In the genomic region with DNA sequence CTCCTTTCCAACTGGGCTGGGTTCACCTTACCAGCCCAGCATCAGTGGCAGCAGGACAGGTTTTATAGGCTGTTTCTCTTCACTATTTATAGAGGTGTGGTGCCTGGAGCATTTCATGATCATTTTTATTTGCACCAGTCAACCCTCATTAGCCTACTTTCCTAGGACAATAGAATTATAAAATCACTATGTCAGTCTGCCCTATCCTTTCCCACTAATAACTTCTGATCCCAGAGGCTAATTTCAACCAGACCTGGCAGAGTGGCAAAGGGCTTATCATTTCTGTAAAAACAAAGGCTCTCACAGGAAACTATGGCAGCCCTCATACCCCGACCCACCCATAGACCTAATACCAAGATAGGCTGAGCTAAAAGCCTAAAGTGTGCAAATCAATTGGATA, we compare ENCODE assay signal across 25 cellular contexts.
"Had no signal": no experiment of that assay in that cellular context is flagged by ENCODE, and none has a peak within 500 bp of the region (broad histone marks: within the 10 kb centered on the region; RNA-seq: fewer than 3 reads in every experiment).

No MANE protein-coding gene starts in this region.

- H3K27ac Mint-ChIP-seq: activated naive CD4-positive, alpha-beta T cell treated with anti-CD3 and anti-CD28 coated beads, Interleukin-2, amount 10 ng/mL, durations not matched to agents 7 days and 5 days; dendritic cell treated with granulocyte-macrophage colony-stimulating factor and Interleukin-4, amounts not matched to agents 40 ng/mL and 50 ng/mL, for 4 days; endodermal cell; memory B cell; naive thymus-derived CD8-positive, alpha-beta T cell had no signal

- H3K4me3 ChIP-seq: ascending aorta, esophagus muscularis mucosa, heart right ventricle, right atrium auricular region, suprapubic skin, tibial artery, upper lobe of right lung had no signal

- H3K27ac ChIP-seq: ascending aorta, brain microvascular endothelial cell, esophagus muscularis mucosa, foreskin keratinocyte, heart right ventricle, parathyroid adenoma, right atrium auricular region, suprapubic skin, tibial artery, upper lobe of right lung had no signal

- H3K4me3 Mint-ChIP-seq: activated naive CD4-positive, alpha-beta T cell treated with anti-CD3 and anti-CD28 coated beads, Interleukin-2, amount 10 ng/mL, durations not matched to agents 7 days and 5 days; activated naive CD8-positive, alpha-beta T cell treated with anti-CD3 and anti-CD28 coated beads, Interleukin-2, amount 10 ng/mL, durations not matched to agents 7 days and 5 days; dendritic cell treated with granulocyte-macrophage colony-stimulating factor and Interleukin-4, amounts not matched to agents 40 ng/mL and 50 ng/mL, for 4 days; endodermal cell; memory B cell; naive thymus-derived CD8-positive, alpha-beta T cell; neural crest cell had no signal

- H3K9me3 ChIP-seq: ascending aorta, esophagus muscularis mucosa, right atrium auricular region, suprapubic skin, tibial artery, upper lobe of right lung had no signal

- DNase-seq: activated CD4-positive, alpha-beta T cell treated with anti-CD3 and anti-CD28 coated beads for 4 hours; activated CD4-positive, alpha-beta T cell treated with anti-CD3 and anti-CD28 coated beads, Interleukin-2, amount 50 U/mL, for 4 hours; activated CD8-positive, alpha-beta memory T cell treated with anti-CD3 and anti-CD28 coated beads for 24 hours; activated effector memory CD4-positive, alpha-beta T cell treated with anti-CD3 and anti-CD28 coated beads, Interleukin-2, amount 50 U/mL, for 16 hours; activated naive CD4-positive, alpha-beta T cell treated with anti-CD3 and anti-CD28 coated beads, Interleukin-2, amount 10 ng/mL, durations not matched to agents 7 days and 5 days; activated naive CD8-positive, alpha-beta T cell treated with anti-CD3 and anti-CD28 coated beads, Interleukin-2, amount 10 ng/mL, durations not matched to agents 7 days and 5 days; brain microvascular endothelial cell; caudate nucleus; endodermal cell; heart right ventricle; naive thymus-derived CD8-positive, alpha-beta T cell; nucleus accumbens; stimulated activated CD4-positive, alpha-beta T cell treated with anti-CD3 and anti-CD28 coated beads, Interleukin-15, amount 100 ng/mL, for 24 hours; stimulated activated naive CD4-positive, alpha-beta T cell; tibial artery; upper lobe of right lung had no signal

- H2AFZ ChIP-seq: parathyroid adenoma had no signal

- H3K79me2 ChIP-seq: parathyroid adenoma had no signal

- H3K36me3 Mint-ChIP-seq: activated naive CD4-positive, alpha-beta T cell treated with anti-CD3 and anti-CD28 coated beads, Interleukin-2, amount 10 ng/mL, durations not matched to agents 7 days and 5 days; activated naive CD8-positive, alpha-beta T cell treated with anti-CD3 and anti-CD28 coated beads, Interleukin-2, amount 10 ng/mL, durations not matched to agents 7 days and 5 days; memory B cell; naive thymus-derived CD8-positive, alpha-beta T cell had no signal

- H3K27me3 ChIP-seq: ascending aorta, brain microvascular endothelial cell, esophagus muscularis mucosa, foreskin keratinocyte, heart right ventricle, right atrium auricular region, suprapubic skin, tibial artery, upper lobe of right lung had no signal

- H3K36me3 ChIP-seq: ascending aorta, brain microvascular endothelial cell, esophagus muscularis mucosa, heart right ventricle, right atrium auricular region, suprapubic skin, tibial artery, upper lobe of right lung had no signal

- ATAC-seq: foreskin keratinocyte; heart right ventricle; naive thymus-derived CD8-positive, alpha-beta T cell; upper lobe of right lung had no signal

- H3K9me3 Mint-ChIP-seq: activated naive CD4-positive, alpha-beta T cell treated with anti-CD3 and anti-CD28 coated beads, Interleukin-2, amount 10 ng/mL, durations not matched to agents 7 days and 5 days; activated naive CD8-positive, alpha-beta T cell treated with anti-CD3 and anti-CD28 coated beads, Interleukin-2, amount 10 ng/mL, durations not matched to agents 7 days and 5 days; dendritic cell treated with granulocyte-macrophage colony-stimulating factor and Interleukin-4, amounts not matched to agents 40 ng/mL and 50 ng/mL, for 4 days; endodermal cell; neural crest cell had no signal

- H3K27me3 Mint-ChIP-seq: activated naive CD4-positive, alpha-beta T cell treated with anti-CD3 and anti-CD28 coated beads, Interleukin-2, amount 10 ng/mL, durations not matched to agents 7 days and 5 days; activated naive CD8-positive, alpha-beta T cell treated with anti-CD3 and anti-CD28 coated beads, Interleukin-2, amount 10 ng/mL, durations not matched to agents 7 days and 5 days; dendritic cell treated with granulocyte-macrophage colony-stimulating factor and Interleukin-4, amounts not matched to agents 40 ng/mL and 50 ng/mL, for 4 days; memory B cell; naive thymus-derived CD8-positive, alpha-beta T cell had no signal

- H3K4me1 Mint-ChIP-seq: activated naive CD4-positive, alpha-beta T cell treated with anti-CD3 and anti-CD28 coated beads, Interleukin-2, amount 10 ng/mL, durations not matched to agents 7 days and 5 days; activated naive CD8-positive, alpha-beta T cell treated with anti-CD3 and anti-CD28 coated beads, Interleukin-2, amount 10 ng/mL, durations not matched to agents 7 days and 5 days; endodermal cell; memory B cell; naive thymus-derived CD8-positive, alpha-beta T cell had no signal

- H3K9ac ChIP-seq: parathyroid adenoma had no signal

- H3K4me1 ChIP-seq: ascending aorta, esophagus muscularis mucosa, foreskin keratinocyte, heart right ventricle, parathyroid adenoma, right atrium auricular region, suprapubic skin, tibial artery, upper lobe of right lung had no signal
